24 cellular contexts compared by ENCODE assay signal in the genomic region with DNA sequence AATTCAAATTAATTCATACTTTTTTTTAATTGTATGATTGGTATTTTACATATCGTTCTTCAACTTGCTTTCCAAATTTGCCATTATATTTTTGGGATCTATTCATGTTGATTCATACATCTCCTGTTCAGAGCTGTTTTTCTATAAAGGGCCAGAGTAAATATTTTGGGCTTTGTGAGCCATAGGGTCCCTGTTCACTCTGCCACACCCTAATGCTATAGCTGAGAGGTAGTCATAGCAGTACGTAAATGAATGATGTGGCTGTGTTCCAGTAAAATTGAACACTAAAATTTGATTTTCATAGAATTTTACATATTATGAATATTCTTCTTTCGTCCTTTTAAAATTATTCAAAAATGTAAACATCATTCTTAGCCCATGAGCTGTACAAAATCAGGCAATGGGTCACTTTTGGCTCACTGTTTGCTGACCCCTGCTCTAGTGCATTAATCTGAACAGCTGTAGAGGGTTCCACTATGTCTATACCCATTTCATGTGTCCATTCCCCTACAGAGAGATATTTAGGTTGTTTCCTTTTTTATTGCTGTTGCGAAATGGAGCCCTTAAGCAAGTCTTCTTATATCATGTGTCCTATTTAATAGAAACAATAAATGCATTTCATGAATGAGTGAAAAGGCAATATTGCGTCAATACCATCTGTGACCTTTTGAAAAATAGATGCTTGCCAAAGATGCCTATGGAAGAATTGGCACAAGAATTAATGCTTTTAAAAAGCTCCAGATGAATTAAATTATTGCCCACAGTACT.
A peak's percentile ranks its signal among the peaks of the same experiment; 100 is the strongest.
DNase-seq lines count a peak whose midpoint lies in the region; ATAC-seq and TF ChIP-seq lines count a peak whose summit lies in the region.
"Had no signal": no experiment of that assay in that cellular context is flagged by ENCODE, and none has a peak within 500 bp of the region (broad histone marks: within the 10 kb centered on the region; RNA-seq: fewer than 3 reads in every experiment).

No MANE protein-coding gene starts in this region.

- ATAC-seq in HG02973 (IDR thresholded peaks at IDR 0.05; ENCODE audit: unreplicated experiment) (no peak), HG02840 (IDR thresholded peaks at IDR 0.05; ENCODE audit: low FRiP score, unreplicated experiment) (no peak), HG03045 (IDR thresholded peaks at IDR 0.05; ENCODE audit: unreplicated experiment) (no peak)
- ATAC-seq: CD8-positive, alpha-beta T cell; left cardiac atrium; SK-N-SH treated with all-trans-retinoic acid at 6 μM for 48 hours; stimulated activated naive CD8-positive, alpha-beta T cell treated with anti-CD3 and anti-CD28 coated beads, Interleukin-15, Interleukin-2, amounts not matched to agents 100 U/mL and 50 U/mL, for 24 hours had no signal

- H3K27ac ChIP-seq in SK-N-MC: no peak overlapping the region
- H3K27ac ChIP-seq: spleen, thyroid gland, WERI-Rb-1 had no signal

- TF ChIP-seq POLR2A in NB4 (IDR thresholded peaks at IDR 0.05; ENCODE audit: extremely low read depth, insufficient read length): no peak

- H3K4me3 ChIP-seq in NB4 (ENCODE audit: low read depth, low read length) (no peak overlapping the region), SK-N-MC (no peak overlapping the region)
- H3K4me3 ChIP-seq: spleen, thyroid gland had no signal

- TF ChIP-seq CTCF in NB4 (IDR thresholded peaks at IDR 0.05; ENCODE audit: low read depth, low read length): no peak

- no peak overlapping the region for H3K9ac ChIP-seq in SK-N-MC (ENCODE audit: insufficient read length)

- no peaks in the 10 kb centered on the region for H3K36me3 ChIP-seq in SK-N-MC (ENCODE audit: insufficient read depth, low read length)
- H3K36me3 ChIP-seq: spleen, thyroid gland, WERI-Rb-1 had no signal

- DNase-seq in HCEC 1CT (peak; percentile 52), NB4 (ENCODE audit: low read depth) (peak; percentile 33), SK-N-MC (ENCODE audit: low read depth, low spot score) (peak; percentile 82), foreskin melanocyte (peak; percentile 92)
- DNase-seq: activated CD4-positive, alpha-beta T cell treated with anti-CD3 and anti-CD28 coated beads, Interleukin-2, amount 50 U/mL, for 1 hour; activated CD8-positive, alpha-beta memory T cell treated with anti-CD3 and anti-CD28 coated beads, Interleukin-2, amount 50 U/mL, for 48 hours; activated naive CD8-positive, alpha-beta T cell treated with anti-CD3 and anti-CD28 coated beads for 36 hours; CD8-positive, alpha-beta T cell; DMS53; glutamatergic neuron; left cardiac atrium; mesendoderm; naive B cell; NCI-H1417; occipital lobe; spleen; stimulated activated CD4-positive, alpha-beta T cell treated with anti-CD3 and anti-CD28 coated beads, Interleukin-4, amount 100 ng/mL, for 24 hours; stimulated activated naive CD8-positive, alpha-beta T cell treated with anti-CD3 and anti-CD28 coated beads, Interleukin-15, Interleukin-2, amounts not matched to agents 100 U/mL and 50 U/mL, for 24 hours; thyroid gland; WERI-Rb-1 had no signal

- no peaks in the 10 kb centered on the region for H3K9me3 ChIP-seq in SK-N-MC (ENCODE audit: low read depth, low read length)
- H3K9me3 ChIP-seq: spleen, thyroid gland had no signal

Comparison
In these comparisons a context has a peak if more than half of its experiments do, and no peak if none do; other contexts are left out.
1. DNase-seq: peak in every context shown above with its lines; median percentile 92 in foreskin melanocyte; 82 in SK-N-MC; 52 in HCEC 1CT; 33 in NB4.